In genomic region chr11:66809592-66809991, GRCh38 we compare ENCODE assay signal across 2 cellular contexts.
TF ChIP-seq lines count a peak whose summit lies in the region.

No MANE protein-coding gene starts in this region.

TF ChIP-seq in GM23338, 12 proteins besides CTCF, POLR2A, EP300 and RAD21:
- TF ChIP-seq JUNB (IDR thresholded peaks at IDR 0.05; ENCODE audit: unreplicated experiment) (no peak), ZNF462 (CRISPR knock-in tag; IDR thresholded peaks at IDR 0.05) (no peak), CREB1 (CRISPR knock-in tag; IDR thresholded peaks at IDR 0.05; ENCODE audit: low read depth) (no peak), ZNF331 (CRISPR knock-in tag; IDR thresholded peaks at IDR 0.05; ENCODE audit: low read depth) (no peak), STAT1 (IDR thresholded peaks at IDR 0.05; ENCODE audit: unreplicated experiment) (no peak), NANOG (IDR thresholded peaks at IDR 0.05; ENCODE audit: borderline replicate concordance) (no peak), ETS1 (IDR thresholded peaks at IDR 0.05) (no peak), ZNF114 (CRISPR knock-in tag; IDR thresholded peaks at IDR 0.05) (no peak), REST (IDR thresholded peaks at IDR 0.05; ENCODE audit: unreplicated experiment) (no peak), EZH2 (IDR thresholded peaks at IDR 0.05; ENCODE audit: low read depth, unreplicated experiment) (no peak), POLR2AphosphoS5 (IDR thresholded peaks at IDR 0.05; ENCODE audit: low read depth) (no peak), EZH2phosphoT487 (IDR thresholded peaks at IDR 0.05; ENCODE audit: unreplicated experiment) (no peak)

TF ChIP-seq in K562, 482 proteins besides CTCF, POLR2A, EP300 and RAD21:
- TF ChIP-seq ZNF224 (CRISPR knock-in tag; IDR thresholded peaks at IDR 0.05): no peak
- TF ChIP-seq ZNF121 (CRISPR knock-in tag; conservative IDR thresholded peaks at IDR 0.05): peak; percentile 51
